In genomic region chrX:123064053-123064452, GRCh38 we compare ENCODE assay signal across 37 cellular contexts.
"Had no signal": no experiment of that assay in that cellular context is flagged by ENCODE, and none has a peak within 500 bp of the region (broad histone marks: within the 10 kb centered on the region; RNA-seq: fewer than 3 reads in every experiment).

No MANE protein-coding gene starts in this region.

- H3K27ac ChIP-seq: ascending aorta, body of pancreas, brain microvascular endothelial cell, breast epithelium, VCaP had no signal

- H3K27ac Mint-ChIP-seq: activated B cell treated with CpG ODN at 0.5 μM for 24 hours; activated CD4-positive, alpha-beta memory T cell treated with anti-CD3 and anti-CD28 coated beads for 36 hours; activated CD4-positive, alpha-beta T cell treated with anti-CD3 and anti-CD28 coated beads, Interleukin-2, amount 10 ng/mL, durations not matched to agents 24 days and 14 days; activated CD8-positive, alpha-beta T cell treated with anti-CD3 and anti-CD28 coated beads for 36 hours; activated naive CD4-positive, alpha-beta T cell treated with anti-CD3 and anti-CD28 coated beads for 36 hours; activated naive CD4-positive, alpha-beta T cell treated with anti-CD3 and anti-CD28 coated beads, Interleukin-2, amount 50 U/mL, for 24 hours; activated naive CD8-positive, alpha-beta T cell; activated naive CD8-positive, alpha-beta T cell treated with anti-CD3 and anti-CD28 coated beads, Interleukin-2, amount 10 ng/mL, durations not matched to agents 7 days and 5 days; activated naive CD8-positive, alpha-beta T cell treated with anti-CD3 and anti-CD28 coated beads, Interleukin-2, amount 50 U/mL, for 24 hours; activated T-cell treated with anti-CD3 and anti-CD28 coated beads, Interleukin-2, amount 50 U/mL, for 72 hours; activated T-helper 1 cell treated with anti-CD3 and anti-CD28 coated beads, Interleukin-12 subunit alpha, Interleukin-12 subunit beta, Interleukin-2, Interleukin-4 antibody, amounts not matched to agents 30 ng/mL and 10 ng/mL and 1 ng/mL, durations not matched to agents 14 hours and 24 hours and 36 hours; activated T-helper 17 cell treated with anti-CD3 and anti-CD28 coated beads, Interleukin-2, amount 50 U/mL, for 72 hours; T-helper 1 cell treated with Interleukin-12 subunit alpha and Interleukin-12 subunit beta and Interleukin-4 antibody, amounts not matched to agents 30 μg/mL and 1 μg/mL, for 36 hours; T-helper 2 cell treated with Interferon-gamma antibody and Interleukin-4, amounts not matched to agents 5 μg/mL and 100 μg/mL, for 36 hours had no signal

- DNase-seq: activated B cell treated with CpG ODN at 0.5 μM for 24 hours; activated CD4-positive, alpha-beta memory T cell treated with anti-CD3 and anti-CD28 coated beads for 36 hours; activated CD4-positive, alpha-beta T cell treated with anti-CD3 and anti-CD28 coated beads for 4 hours; activated CD4-positive, alpha-beta T cell treated with anti-CD3 and anti-CD28 coated beads, Interleukin-2, amount 10 ng/mL, durations not matched to agents 24 days and 14 days; activated CD4-positive, alpha-beta T cell treated with anti-CD3 and anti-CD28 coated beads, Interleukin-2, amount 50 U/mL, for 1 hour; activated CD4-positive, alpha-beta T cell treated with anti-CD3 and anti-CD28 coated beads, Interleukin-2, amount 50 U/mL, for 4 hours; activated CD4-positive, CD25-positive, alpha-beta regulatory T cell treated with anti-CD3 and anti-CD28 coated beads, Interleukin-2, amount 50 U/mL, for 72 hours; activated CD8-positive, alpha-beta memory T cell treated with anti-CD3 and anti-CD28 coated beads, Interleukin-2, amount 50 U/mL, for 4 hours; activated CD8-positive, alpha-beta T cell treated with anti-CD3 and anti-CD28 coated beads for 36 hours; activated effector memory CD4-positive, alpha-beta T cell treated with anti-CD3 and anti-CD28 coated beads, Interleukin-2, amount 50 U/mL, for 16 hours; activated gamma-delta T cell treated with Interleukin-2 at 50 U/mL for 16 hours; activated naive CD4-positive, alpha-beta T cell; activated naive CD4-positive, alpha-beta T cell treated with anti-CD3 and anti-CD28 coated beads for 36 hours; activated naive CD8-positive, alpha-beta T cell treated with anti-CD3 and anti-CD28 coated beads, Interleukin-2, amount 10 ng/mL, durations not matched to agents 7 days and 5 days; activated naive CD8-positive, alpha-beta T cell treated with anti-CD3 and anti-CD28 coated beads, Interleukin-2, amount 50 U/mL, for 24 hours; activated T-cell treated with anti-CD3 and anti-CD28 coated beads for 4 hours; activated T-cell treated with anti-CD3 and anti-CD28 coated beads, Interleukin-2, amount 50 U/mL, for 1 hour; activated T-cell treated with anti-CD3 and anti-CD28 coated beads, Interleukin-2, amount 50 U/mL, for 4 hours; activated T-cell treated with anti-CD3 and anti-CD28 coated beads, Interleukin-2, amount 50 U/mL, for 72 hours; amygdala; anterior cingulate cortex; body of pancreas; brain microvascular endothelial cell; central memory CD4-positive, alpha-beta T cell; T-helper 1 cell; T-helper 2 cell; T-helper 9 cell had no signal

- H3K4me3 ChIP-seq: ascending aorta, body of pancreas, breast epithelium had no signal

- H3K9me3 ChIP-seq: ascending aorta, body of pancreas, breast epithelium had no signal

- H3K9me3 Mint-ChIP-seq: activated B cell treated with CpG ODN at 0.5 μM for 24 hours; activated CD4-positive, alpha-beta memory T cell treated with anti-CD3 and anti-CD28 coated beads for 36 hours; activated CD4-positive, alpha-beta T cell treated with anti-CD3 and anti-CD28 coated beads, Interleukin-2, amount 10 ng/mL, durations not matched to agents 24 days and 14 days; activated CD8-positive, alpha-beta T cell treated with anti-CD3 and anti-CD28 coated beads for 36 hours; activated naive CD4-positive, alpha-beta T cell treated with anti-CD3 and anti-CD28 coated beads for 36 hours; activated naive CD4-positive, alpha-beta T cell treated with anti-CD3 and anti-CD28 coated beads, Interleukin-2, amount 50 U/mL, for 24 hours; activated naive CD8-positive, alpha-beta T cell treated with anti-CD3 and anti-CD28 coated beads, Interleukin-2, amount 10 ng/mL, durations not matched to agents 7 days and 5 days; activated naive CD8-positive, alpha-beta T cell treated with anti-CD3 and anti-CD28 coated beads, Interleukin-2, amount 50 U/mL, for 24 hours; activated T-cell treated with anti-CD3 and anti-CD28 coated beads, Interleukin-2, amount 50 U/mL, for 4 hours; activated T-cell treated with anti-CD3 and anti-CD28 coated beads, Interleukin-2, amount 50 U/mL, for 72 hours; activated T-helper 1 cell treated with anti-CD3 and anti-CD28 coated beads, Interleukin-12 subunit alpha, Interleukin-12 subunit beta, Interleukin-2, Interleukin-4 antibody, amounts not matched to agents 30 ng/mL and 10 ng/mL and 1 ng/mL, durations not matched to agents 14 hours and 24 hours and 36 hours; activated T-helper 17 cell treated with anti-CD3 and anti-CD28 coated beads, Interleukin-2, amount 50 U/mL, for 72 hours; T-helper 1 cell treated with Interleukin-12 subunit alpha and Interleukin-12 subunit beta and Interleukin-4 antibody, amounts not matched to agents 30 μg/mL and 1 μg/mL, for 36 hours; T-helper 2 cell treated with Interferon-gamma antibody and Interleukin-4, amounts not matched to agents 5 μg/mL and 100 μg/mL, for 36 hours had no signal

- ATAC-seq: activated CD8-positive, alpha-beta T cell treated with anti-CD3 and anti-CD28 coated beads for 36 hours; activated naive CD8-positive, alpha-beta T cell treated with anti-CD3 and anti-CD28 coated beads, Interleukin-2, amount 50 U/mL, for 24 hours; activated T-cell treated with anti-CD3 and anti-CD28 coated beads, Interleukin-2, amount 50 U/mL, for 4 hours; activated T-cell treated with anti-CD3 and anti-CD28 coated beads, Interleukin-2, amount 50 U/mL, for 72 hours; activated T-helper 17 cell treated with anti-CD3 and anti-CD28 coated beads, Interleukin-2, amount 50 U/mL, for 72 hours; body of pancreas had no signal

- FAIRE-seq: TTC549 had no signal

- H3K36me3 ChIP-seq: ascending aorta, brain microvascular endothelial cell, breast epithelium had no signal

- H3K27me3 ChIP-seq: ascending aorta, body of pancreas, brain microvascular endothelial cell, breast epithelium had no signal

- H3K27me3 Mint-ChIP-seq: activated B cell treated with CpG ODN at 0.5 μM for 24 hours; activated CD4-positive, alpha-beta memory T cell treated with anti-CD3 and anti-CD28 coated beads for 36 hours; activated CD4-positive, alpha-beta T cell treated with anti-CD3 and anti-CD28 coated beads, Interleukin-2, amount 10 ng/mL, durations not matched to agents 24 days and 14 days; activated CD8-positive, alpha-beta T cell treated with anti-CD3 and anti-CD28 coated beads for 36 hours; activated naive CD8-positive, alpha-beta T cell; activated naive CD8-positive, alpha-beta T cell treated with anti-CD3 and anti-CD28 coated beads, Interleukin-2, amount 10 ng/mL, durations not matched to agents 7 days and 5 days; activated naive CD8-positive, alpha-beta T cell treated with anti-CD3 and anti-CD28 coated beads, Interleukin-2, amount 50 U/mL, for 24 hours; activated T-helper 17 cell treated with anti-CD3 and anti-CD28 coated beads, Interleukin-2, amount 50 U/mL, for 72 hours had no signal

- H3K4me1 Mint-ChIP-seq: activated B cell treated with CpG ODN at 0.5 μM for 24 hours; activated CD4-positive, alpha-beta T cell treated with anti-CD3 and anti-CD28 coated beads, Interleukin-2, amount 10 ng/mL, durations not matched to agents 24 days and 14 days; activated naive CD4-positive, alpha-beta T cell treated with anti-CD3 and anti-CD28 coated beads, Interleukin-2, amount 50 U/mL, for 24 hours; activated naive CD8-positive, alpha-beta T cell treated with anti-CD3 and anti-CD28 coated beads, Interleukin-2, amount 10 ng/mL, durations not matched to agents 7 days and 5 days; activated naive CD8-positive, alpha-beta T cell treated with anti-CD3 and anti-CD28 coated beads, Interleukin-2, amount 50 U/mL, for 24 hours; activated T-helper 17 cell treated with anti-CD3 and anti-CD28 coated beads, Interleukin-2, amount 50 U/mL, for 72 hours had no signal

- H3K4me1 ChIP-seq: ascending aorta, body of pancreas, breast epithelium had no signal

- H3K36me3 Mint-ChIP-seq: activated CD4-positive, alpha-beta memory T cell treated with anti-CD3 and anti-CD28 coated beads for 36 hours; activated naive CD4-positive, alpha-beta T cell treated with anti-CD3 and anti-CD28 coated beads, Interleukin-2, amount 50 U/mL, for 24 hours; activated naive CD8-positive, alpha-beta T cell; activated naive CD8-positive, alpha-beta T cell treated with anti-CD3 and anti-CD28 coated beads, Interleukin-2, amount 10 ng/mL, durations not matched to agents 7 days and 5 days had no signal

- H3K4me3 Mint-ChIP-seq: activated B cell treated with CpG ODN at 0.5 μM for 24 hours; activated CD4-positive, alpha-beta memory T cell treated with anti-CD3 and anti-CD28 coated beads for 36 hours; activated CD4-positive, alpha-beta T cell treated with anti-CD3 and anti-CD28 coated beads, Interleukin-2, amount 10 ng/mL, durations not matched to agents 24 days and 14 days; activated CD8-positive, alpha-beta T cell treated with anti-CD3 and anti-CD28 coated beads for 36 hours; activated naive CD4-positive, alpha-beta T cell treated with anti-CD3 and anti-CD28 coated beads for 36 hours; activated naive CD4-positive, alpha-beta T cell treated with anti-CD3 and anti-CD28 coated beads, Interleukin-2, amount 50 U/mL, for 24 hours; activated naive CD8-positive, alpha-beta T cell; activated naive CD8-positive, alpha-beta T cell treated with anti-CD3 and anti-CD28 coated beads, Interleukin-2, amount 10 ng/mL, durations not matched to agents 7 days and 5 days; activated naive CD8-positive, alpha-beta T cell treated with anti-CD3 and anti-CD28 coated beads, Interleukin-2, amount 50 U/mL, for 24 hours; activated T-cell treated with anti-CD3 and anti-CD28 coated beads, Interleukin-2, amount 50 U/mL, for 4 hours; activated T-cell treated with anti-CD3 and anti-CD28 coated beads, Interleukin-2, amount 50 U/mL, for 72 hours; activated T-helper 1 cell treated with anti-CD3 and anti-CD28 coated beads, Interleukin-12 subunit alpha, Interleukin-12 subunit beta, Interleukin-2, Interleukin-4 antibody, amounts not matched to agents 30 ng/mL and 10 ng/mL and 1 ng/mL, durations not matched to agents 14 hours and 24 hours and 36 hours; activated T-helper 17 cell treated with anti-CD3 and anti-CD28 coated beads, Interleukin-2, amount 50 U/mL, for 72 hours; T-helper 1 cell treated with Interleukin-12 subunit alpha and Interleukin-12 subunit beta and Interleukin-4 antibody, amounts not matched to agents 30 μg/mL and 1 μg/mL, for 36 hours; T-helper 2 cell treated with Interferon-gamma antibody and Interleukin-4, amounts not matched to agents 5 μg/mL and 100 μg/mL, for 36 hours had no signal
